ENCODE assay signal across 1 cellular context in genomic region chr19:41998246-41999020, GRCh38.
TF ChIP-seq lines count a peak whose summit lies in the region.

No MANE protein-coding gene starts in this region.

TF ChIP-seq in K562, 482 proteins besides CTCF, POLR2A, EP300 and RAD21 (continued from another document and continues in another):
- TF ChIP-seq HBP1 (CRISPR knock-in tag; IDR thresholded peaks at IDR 0.05) (no peak), POLR2G (IDR thresholded peaks at IDR 0.05; ENCODE audit: low read depth, low read length) (0 out of 2 replicates have a peak, but pooled peaks have one; percentile 39), MEF2D (tag; conservative IDR thresholded peaks at IDR 0.05; ENCODE audit: low read depth) (no peak), POLR2AphosphoS5 (IDR thresholded peaks at IDR 0.05; ENCODE audit: control insufficient read depth, insufficient read depth, low read depth, low read length) (no peak), TSC22D4 (tag; IDR thresholded peaks at IDR 0.05) (no peak), IRF1 (CRISPR knock-in tag; IDR thresholded peaks at IDR 0.05; ENCODE audit: borderline replicate concordance) (no peak), MYC (IDR thresholded peaks at IDR 0.05; ENCODE audit: low read depth, low read length) (0 out of 2 replicates have a peak, but pooled peaks have one; percentile 16), MYC (CRISPR knock-in tag; IDR thresholded peaks at IDR 0.05; ENCODE audit: borderline replicate concordance, low read depth) (no peak), CBFB (CRISPR knock-in tag; IDR thresholded peaks at IDR 0.05) (no peak), CHD4 (IDR thresholded peaks at IDR 0.05; ENCODE audit: insufficient read depth, insufficient replicate concordance, low read depth, low read length, poor library complexity, severe bottlenecking) (no peak), SIN3B (IDR thresholded peaks at IDR 0.05; ENCODE audit: low read depth) (0 out of 2 replicates have a peak, but pooled peaks have one; percentile 29), ZBTB7A (IDR thresholded peaks at IDR 0.05; ENCODE audit: borderline replicate concordance, control insufficient read depth, low read depth, low read length) (peak; percentile 41; the same call in 1 of the 2 replicates), KAT7 (CRISPR knock-in tag; IDR thresholded peaks at IDR 0.05; ENCODE audit: borderline replicate concordance) (no peak), ZC3H11A (IDR thresholded peaks at IDR 0.05; ENCODE audit: low read depth, low read length) (no peak), NONO (IDR thresholded peaks at IDR 0.05; ENCODE audit: low read depth in 2 of 2, low read length in 1 of 2) (no peak), CC2D1A (IDR thresholded peaks at IDR 0.05) (no peak), ZNF589 (CRISPR knock-in tag; IDR thresholded peaks at IDR 0.05; ENCODE audit: low read depth) (no peak), PHTF2 (CRISPR knock-in tag; IDR thresholded peaks at IDR 0.05) (no peak), RBM22 (IDR thresholded peaks at IDR 0.05; ENCODE audit: low read depth, low read length, poor library complexity, severe bottlenecking) (no peak), HMBOX1 (IDR thresholded peaks at IDR 0.05) (no peak), PRPF4 (IDR thresholded peaks at IDR 0.05; ENCODE audit: insufficient read depth, low read depth, low read length, poor library complexity, severe bottlenecking) (no peak), UBTF (IDR thresholded peaks at IDR 0.05; ENCODE audit: borderline replicate concordance in 1 of 2, low read depth in 2 of 2, low read length in 2 of 2) (0 out of 4 replicates have a peak, but pooled peaks of 1 of the 2 experiments have one; percentile 41), MTF1 (CRISPR knock-in tag; IDR thresholded peaks at IDR 0.05; ENCODE audit: borderline replicate concordance) (no peak), PTBP1 (IDR thresholded peaks at IDR 0.05; ENCODE audit: low read depth, low read length) (no peak), ZNF253 (CRISPR knock-in tag; conservative IDR thresholded peaks at IDR 0.05) (no peak), RB1 (IDR thresholded peaks at IDR 0.05; ENCODE audit: low read depth) (peak; percentile 73; the same call in 1 of the 2 replicates), SMARCE1 (IDR thresholded peaks at IDR 0.05) (no peak), SAFB (IDR thresholded peaks at IDR 0.05; ENCODE audit: borderline replicate concordance, low read depth, low read length) (no peak), ZBTB11 (CRISPR knock-in tag; IDR thresholded peaks at IDR 0.05) (no peak), ZBTB49 (CRISPR knock-in tag; IDR thresholded peaks at IDR 0.05; ENCODE audit: borderline replicate concordance) (no peak), RAD51 (IDR thresholded peaks at IDR 0.05; ENCODE audit: borderline replicate concordance, low read depth) (no peak), NCOA2 (IDR thresholded peaks at IDR 0.05; ENCODE audit: partially characterized antibody in 2 of 2) (no peak), TARDBP (IDR thresholded peaks at IDR 0.05) (no peak), NFIX (CRISPR knock-in tag; IDR thresholded peaks at IDR 0.05; ENCODE audit: low read depth) (no peak), GTF2F1 (IDR thresholded peaks at IDR 0.05; ENCODE audit: low read depth, low read length) (no peak), PKNOX1 (IDR thresholded peaks at IDR 0.05) (no peak), MAZ (CRISPR knock-in tag; conservative IDR thresholded peaks at IDR 0.05 in 1 of 2, IDR thresholded peaks at IDR 0.05 in 1 of 2) (peak; percentile 27 to 60; a peak in 2 of 4 replicates), HDAC8 (tag; IDR thresholded peaks at IDR 0.05) (no peak), RREB1 (CRISPR knock-in tag; IDR thresholded peaks at IDR 0.05) (no peak), ARID3A (IDR thresholded peaks at IDR 0.05; ENCODE audit: borderline replicate concordance, low read depth, low read length) (no peak), MBD2 (IDR thresholded peaks at IDR 0.05; ENCODE audit: borderline replicate concordance, low read depth) (no peak)
